1 cellular context compared by ENCODE assay signal in the genomic region with DNA sequence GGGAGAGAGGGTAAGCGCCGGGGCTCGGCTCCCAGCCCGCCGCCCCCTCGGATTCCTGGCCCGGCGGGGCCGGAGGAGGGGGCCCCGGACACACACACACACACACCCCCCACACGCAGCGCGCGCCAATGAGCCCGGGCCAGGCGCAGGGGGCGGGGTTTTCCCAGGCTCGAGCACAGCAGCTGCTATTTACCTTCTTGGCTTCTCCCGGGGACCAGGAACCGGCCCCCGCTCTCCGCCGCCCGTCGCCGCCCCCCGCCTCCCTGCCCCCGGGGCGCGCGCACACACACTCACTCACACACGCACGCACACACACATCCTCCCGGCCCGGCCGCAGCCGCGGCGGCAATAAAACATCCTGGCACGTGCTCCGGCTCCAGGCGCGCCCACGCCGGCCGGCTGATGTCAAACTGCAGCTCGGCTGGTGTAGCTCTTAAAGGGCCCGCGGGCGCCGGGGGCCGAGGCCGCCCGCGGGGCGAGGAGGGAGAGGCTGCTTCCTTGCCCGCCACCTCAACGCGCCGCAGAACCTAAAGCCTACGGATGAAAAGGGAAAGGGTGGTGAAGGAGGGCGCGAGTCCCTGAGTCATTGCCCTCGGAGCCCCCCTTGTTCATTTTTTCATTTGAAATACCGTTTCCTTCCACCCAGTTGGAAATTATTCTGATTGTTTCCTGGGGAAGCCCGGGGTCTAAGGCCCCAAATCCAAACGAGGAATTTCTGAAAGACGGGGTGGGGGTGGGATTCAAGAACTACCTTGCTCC.
TF ChIP-seq lines count a peak whose summit lies in the region.

No MANE protein-coding gene starts in this region.

TF ChIP-seq in GM12878, 131 proteins besides CTCF, POLR2A, EP300 and RAD21 (continued from another document and continues in another):
- TF ChIP-seq, protein P1, sequence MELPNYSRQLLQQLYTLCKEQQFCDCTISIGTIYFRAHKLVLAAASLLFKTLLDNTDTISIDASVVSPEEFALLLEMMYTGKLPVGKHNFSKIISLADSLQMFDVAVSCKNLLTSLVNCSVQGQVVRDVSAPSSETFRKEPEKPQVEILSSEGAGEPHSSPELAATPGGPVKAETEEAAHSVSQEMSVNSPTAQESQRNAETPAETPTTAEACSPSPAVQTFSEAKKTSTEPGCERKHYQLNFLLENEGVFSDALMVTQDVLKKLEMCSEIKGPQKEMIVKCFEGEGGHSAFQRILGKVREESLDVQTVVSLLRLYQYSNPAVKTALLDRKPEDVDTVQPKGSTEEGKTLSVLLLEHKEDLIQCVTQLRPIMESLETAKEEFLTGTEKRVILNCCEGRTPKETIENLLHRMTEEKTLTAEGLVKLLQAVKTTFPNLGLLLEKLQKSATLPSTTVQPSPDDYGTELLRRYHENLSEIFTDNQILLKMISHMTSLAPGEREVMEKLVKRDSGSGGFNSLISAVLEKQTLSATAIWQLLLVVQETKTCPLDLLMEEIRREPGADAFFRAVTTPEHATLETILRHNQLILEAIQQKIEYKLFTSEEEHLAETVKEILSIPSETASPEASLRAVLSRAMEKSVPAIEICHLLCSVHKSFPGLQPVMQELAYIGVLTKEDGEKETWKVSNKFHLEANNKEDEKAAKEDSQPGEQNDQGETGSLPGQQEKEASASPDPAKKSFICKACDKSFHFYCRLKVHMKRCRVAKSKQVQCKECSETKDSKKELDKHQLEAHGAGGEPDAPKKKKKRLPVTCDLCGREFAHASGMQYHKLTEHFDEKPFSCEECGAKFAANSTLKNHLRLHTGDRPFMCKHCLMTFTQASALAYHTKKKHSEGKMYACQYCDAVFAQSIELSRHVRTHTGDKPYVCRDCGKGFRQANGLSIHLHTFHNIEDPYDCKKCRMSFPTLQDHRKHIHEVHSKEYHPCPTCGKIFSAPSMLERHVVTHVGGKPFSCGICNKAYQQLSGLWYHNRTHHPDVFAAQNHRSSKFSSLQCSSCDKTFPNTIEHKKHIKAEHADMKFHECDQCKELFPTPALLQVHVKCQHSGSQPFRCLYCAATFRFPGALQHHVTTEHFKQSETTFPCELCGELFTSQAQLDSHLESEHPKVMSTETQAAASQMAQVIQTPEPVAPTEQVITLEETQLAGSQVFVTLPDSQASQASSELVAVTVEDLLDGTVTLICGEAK (IDR thresholded peaks at IDR 0.05; ENCODE audit: borderline replicate concordance), result no peak
- TF ChIP-seq PAX8 (IDR thresholded peaks at IDR 0.05) (no peak), BCL11A (IDR thresholded peaks at IDR 0.05; ENCODE audit: low read depth, low read length) (0 out of 2 replicates have a peak, but pooled peaks have one; percentile 12), GATAD2B (conservative IDR thresholded peaks at IDR 0.05; ENCODE audit: low read depth) (0 out of 2 replicates have a peak, but pooled peaks have one; percentile 10), ZBED1 (IDR thresholded peaks at IDR 0.05; ENCODE audit: borderline replicate concordance) (0 out of 2 replicates have a peak, but pooled peaks have one; percentile 48), NRF1 (conservative IDR thresholded peaks at IDR 0.05; ENCODE audit: low read depth, low read length) (no peak), BHLHE40 (IDR thresholded peaks at IDR 0.05; ENCODE audit: borderline replicate concordance in 1 of 2, low read depth in 2 of 2, low read length in 1 of 2) (peak; percentile 100), ZNF207 (IDR thresholded peaks at IDR 0.05; ENCODE audit: borderline replicate concordance) (no peak), SMARCA5 (IDR thresholded peaks at IDR 0.05) (no peak), MYC (IDR thresholded peaks at IDR 0.05; ENCODE audit: insufficient read depth, insufficient read length, insufficient replicate concordance, low read length, severe bottlenecking) (peak; percentile 66), FOXK2 (IDR thresholded peaks at IDR 0.05) (no peak), ZNF622 (IDR thresholded peaks at IDR 0.05) (no peak), MYB (IDR thresholded peaks at IDR 0.05; ENCODE audit: borderline replicate concordance, low read depth, low read length) (no peak), CHD2 (IDR thresholded peaks at IDR 0.05; ENCODE audit: borderline replicate concordance, low read depth, low read length) (0 out of 2 replicates have a peak, but pooled peaks have one; percentile 42), MEF2A (IDR thresholded peaks at IDR 0.05; ENCODE audit: insufficient read depth, low read depth, low read length) (no peak), TBL1XR1 (IDR thresholded peaks at IDR 0.05; ENCODE audit: low read depth, low read length) (peak; percentile 70; the same call in 1 of the 2 replicates), SP1 (IDR thresholded peaks at IDR 0.05; ENCODE audit: low read depth, low read length) (peak; percentile 42), RUNX3 (IDR thresholded peaks at IDR 0.05; ENCODE audit: low read length) (peak; percentile 80), HDAC2 (IDR thresholded peaks at IDR 0.05) (no peak), NR2F1 (conservative IDR thresholded peaks at IDR 0.05) (peak; percentile 23; the same call in 1 of the 2 replicates), SIN3A (IDR thresholded peaks at IDR 0.05; ENCODE audit: low read depth, low read length) (no peak), RELA (IDR thresholded peaks at IDR 0.05; ENCODE audit: borderline replicate concordance, partially characterized antibody) (no peak), KLF5 (IDR thresholded peaks at IDR 0.05; ENCODE audit: partially characterized antibody) (peak; percentile 43), TCF12 (IDR thresholded peaks at IDR 0.05; ENCODE audit: low read depth, low read length) (peak; percentile 66; the same call in 1 of the 2 replicates), NR2C1 (IDR thresholded peaks at IDR 0.05) (no peak), TAF1 (IDR thresholded peaks at IDR 0.05; ENCODE audit: borderline replicate concordance, low read depth, low read length) (no peak), SREBF2 (IDR thresholded peaks at IDR 0.05; ENCODE audit: low read length) (no peak), ZNF217 (IDR thresholded peaks at IDR 0.05) (no peak), MXI1 (IDR thresholded peaks at IDR 0.05; ENCODE audit: low read depth, low read length) (peak; percentile 61; the same call in 1 of the 2 replicates), PML (IDR thresholded peaks at IDR 0.05; ENCODE audit: low read length) (no peak), NFIC (IDR thresholded peaks at IDR 0.05; ENCODE audit: low read depth, low read length) (0 out of 2 replicates have a peak, but pooled peaks have one; percentile 28), CREB1 (IDR thresholded peaks at IDR 0.05; ENCODE audit: low read depth) (peak; percentile 55), SMAD5 (IDR thresholded peaks at IDR 0.05; ENCODE audit: low read depth) (no peak), RFX5 (IDR thresholded peaks at IDR 0.05; ENCODE audit: low read depth, low read length) (no peak), IKZF2 (IDR thresholded peaks at IDR 0.05) (peak; percentile 86 to 90), NBN (IDR thresholded peaks at IDR 0.05) (0 out of 2 replicates have a peak, but pooled peaks have one; percentile 59)
- TF ChIP-seq, protein P2, sequence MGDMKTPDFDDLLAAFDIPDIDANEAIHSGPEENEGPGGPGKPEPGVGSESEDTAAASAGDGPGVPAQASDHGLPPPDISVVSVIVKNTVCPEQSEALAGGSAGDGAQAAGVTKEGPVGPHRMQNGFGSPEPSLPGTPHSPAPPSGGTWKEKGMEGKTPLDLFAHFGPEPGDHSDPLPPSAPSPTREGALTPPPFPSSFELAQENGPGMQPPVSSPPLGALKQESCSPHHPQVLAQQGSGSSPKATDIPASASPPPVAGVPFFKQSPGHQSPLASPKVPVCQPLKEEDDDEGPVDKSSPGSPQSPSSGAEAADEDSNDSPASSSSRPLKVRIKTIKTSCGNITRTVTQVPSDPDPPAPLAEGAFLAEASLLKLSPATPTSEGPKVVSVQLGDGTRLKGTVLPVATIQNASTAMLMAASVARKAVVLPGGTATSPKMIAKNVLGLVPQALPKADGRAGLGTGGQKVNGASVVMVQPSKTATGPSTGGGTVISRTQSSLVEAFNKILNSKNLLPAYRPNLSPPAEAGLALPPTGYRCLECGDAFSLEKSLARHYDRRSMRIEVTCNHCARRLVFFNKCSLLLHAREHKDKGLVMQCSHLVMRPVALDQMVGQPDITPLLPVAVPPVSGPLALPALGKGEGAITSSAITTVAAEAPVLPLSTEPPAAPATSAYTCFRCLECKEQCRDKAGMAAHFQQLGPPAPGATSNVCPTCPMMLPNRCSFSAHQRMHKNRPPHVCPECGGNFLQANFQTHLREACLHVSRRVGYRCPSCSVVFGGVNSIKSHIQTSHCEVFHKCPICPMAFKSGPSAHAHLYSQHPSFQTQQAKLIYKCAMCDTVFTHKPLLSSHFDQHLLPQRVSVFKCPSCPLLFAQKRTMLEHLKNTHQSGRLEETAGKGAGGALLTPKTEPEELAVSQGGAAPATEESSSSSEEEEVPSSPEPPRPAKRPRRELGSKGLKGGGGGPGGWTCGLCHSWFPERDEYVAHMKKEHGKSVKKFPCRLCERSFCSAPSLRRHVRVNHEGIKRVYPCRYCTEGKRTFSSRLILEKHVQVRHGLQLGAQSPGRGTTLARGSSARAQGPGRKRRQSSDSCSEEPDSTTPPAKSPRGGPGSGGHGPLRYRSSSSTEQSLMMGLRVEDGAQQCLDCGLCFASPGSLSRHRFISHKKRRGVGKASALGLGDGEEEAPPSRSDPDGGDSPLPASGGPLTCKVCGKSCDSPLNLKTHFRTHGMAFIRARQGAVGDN (IDR thresholded peaks at IDR 0.05), result peak; percentile 41; the same call in 1 of the 2 replicates
- TF ChIP-seq, protein P3, sequence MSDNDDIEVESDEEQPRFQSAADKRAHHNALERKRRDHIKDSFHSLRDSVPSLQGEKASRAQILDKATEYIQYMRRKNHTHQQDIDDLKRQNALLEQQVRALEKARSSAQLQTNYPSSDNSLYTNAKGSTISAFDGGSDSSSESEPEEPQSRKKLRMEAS (IDR thresholded peaks at IDR 0.05; ENCODE audit: low read depth, low read length), result peak; percentile 86
- TF ChIP-seq, protein P4, sequence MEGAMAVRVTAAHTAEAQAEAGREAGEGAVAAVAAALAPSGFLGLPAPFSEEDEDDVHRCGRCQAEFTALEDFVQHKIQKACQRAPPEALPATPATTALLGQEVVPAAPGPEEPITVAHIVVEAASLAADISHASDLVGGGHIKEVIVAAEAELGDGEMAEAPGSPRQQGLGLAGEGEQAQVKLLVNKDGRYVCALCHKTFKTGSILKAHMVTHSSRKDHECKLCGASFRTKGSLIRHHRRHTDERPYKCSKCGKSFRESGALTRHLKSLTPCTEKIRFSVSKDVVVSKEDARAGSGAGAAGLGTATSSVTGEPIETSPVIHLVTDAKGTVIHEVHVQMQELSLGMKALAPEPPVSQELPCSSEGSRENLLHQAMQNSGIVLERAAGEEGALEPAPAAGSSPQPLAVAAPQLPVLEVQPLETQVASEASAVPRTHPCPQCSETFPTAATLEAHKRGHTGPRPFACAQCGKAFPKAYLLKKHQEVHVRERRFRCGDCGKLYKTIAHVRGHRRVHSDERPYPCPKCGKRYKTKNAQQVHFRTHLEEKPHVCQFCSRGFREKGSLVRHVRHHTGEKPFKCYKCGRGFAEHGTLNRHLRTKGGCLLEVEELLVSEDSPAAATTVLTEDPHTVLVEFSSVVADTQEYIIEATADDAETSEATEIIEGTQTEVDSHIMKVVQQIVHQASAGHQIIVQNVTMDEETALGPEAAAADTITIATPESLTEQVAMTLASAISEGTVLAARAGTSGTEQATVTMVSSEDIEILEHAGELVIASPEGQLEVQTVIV (IDR thresholded peaks at IDR 0.05; ENCODE audit: borderline replicate concordance, partially characterized antibody), result no peak
- TF ChIP-seq, protein P5, sequence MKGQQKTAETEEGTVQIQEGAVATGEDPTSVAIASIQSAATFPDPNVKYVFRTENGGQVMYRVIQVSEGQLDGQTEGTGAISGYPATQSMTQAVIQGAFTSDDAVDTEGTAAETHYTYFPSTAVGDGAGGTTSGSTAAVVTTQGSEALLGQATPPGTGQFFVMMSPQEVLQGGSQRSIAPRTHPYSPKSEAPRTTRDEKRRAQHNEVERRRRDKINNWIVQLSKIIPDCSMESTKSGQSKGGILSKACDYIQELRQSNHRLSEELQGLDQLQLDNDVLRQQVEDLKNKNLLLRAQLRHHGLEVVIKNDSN (IDR thresholded peaks at IDR 0.05; ENCODE audit: borderline replicate concordance, extremely low read length, insufficient read depth, low read depth, low read length), result peak; percentile 63
- TF ChIP-seq, protein P6, sequence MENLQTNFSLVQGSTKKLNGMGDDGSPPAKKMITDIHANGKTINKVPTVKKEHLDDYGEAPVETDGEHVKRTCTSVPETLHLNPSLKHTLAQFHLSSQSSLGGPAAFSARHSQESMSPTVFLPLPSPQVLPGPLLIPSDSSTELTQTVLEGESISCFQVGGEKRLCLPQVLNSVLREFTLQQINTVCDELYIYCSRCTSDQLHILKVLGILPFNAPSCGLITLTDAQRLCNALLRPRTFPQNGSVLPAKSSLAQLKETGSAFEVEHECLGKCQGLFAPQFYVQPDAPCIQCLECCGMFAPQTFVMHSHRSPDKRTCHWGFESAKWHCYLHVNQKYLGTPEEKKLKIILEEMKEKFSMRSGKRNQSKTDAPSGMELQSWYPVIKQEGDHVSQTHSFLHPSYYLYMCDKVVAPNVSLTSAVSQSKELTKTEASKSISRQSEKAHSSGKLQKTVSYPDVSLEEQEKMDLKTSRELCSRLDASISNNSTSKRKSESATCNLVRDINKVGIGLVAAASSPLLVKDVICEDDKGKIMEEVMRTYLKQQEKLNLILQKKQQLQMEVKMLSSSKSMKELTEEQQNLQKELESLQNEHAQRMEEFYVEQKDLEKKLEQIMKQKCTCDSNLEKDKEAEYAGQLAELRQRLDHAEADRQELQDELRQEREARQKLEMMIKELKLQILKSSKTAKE (IDR thresholded peaks at IDR 0.05; ENCODE audit: low read depth, poor library complexity, severe bottlenecking), result no peak
- TF ChIP-seq, protein P7, sequence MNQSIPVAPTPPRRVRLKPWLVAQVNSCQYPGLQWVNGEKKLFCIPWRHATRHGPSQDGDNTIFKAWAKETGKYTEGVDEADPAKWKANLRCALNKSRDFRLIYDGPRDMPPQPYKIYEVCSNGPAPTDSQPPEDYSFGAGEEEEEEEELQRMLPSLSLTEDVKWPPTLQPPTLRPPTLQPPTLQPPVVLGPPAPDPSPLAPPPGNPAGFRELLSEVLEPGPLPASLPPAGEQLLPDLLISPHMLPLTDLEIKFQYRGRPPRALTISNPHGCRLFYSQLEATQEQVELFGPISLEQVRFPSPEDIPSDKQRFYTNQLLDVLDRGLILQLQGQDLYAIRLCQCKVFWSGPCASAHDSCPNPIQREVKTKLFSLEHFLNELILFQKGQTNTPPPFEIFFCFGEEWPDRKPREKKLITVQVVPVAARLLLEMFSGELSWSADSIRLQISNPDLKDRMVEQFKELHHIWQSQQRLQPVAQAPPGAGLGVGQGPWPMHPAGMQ (IDR thresholded peaks at IDR 0.05; ENCODE audit: borderline replicate concordance), result no peak
- TF ChIP-seq, protein P8, sequence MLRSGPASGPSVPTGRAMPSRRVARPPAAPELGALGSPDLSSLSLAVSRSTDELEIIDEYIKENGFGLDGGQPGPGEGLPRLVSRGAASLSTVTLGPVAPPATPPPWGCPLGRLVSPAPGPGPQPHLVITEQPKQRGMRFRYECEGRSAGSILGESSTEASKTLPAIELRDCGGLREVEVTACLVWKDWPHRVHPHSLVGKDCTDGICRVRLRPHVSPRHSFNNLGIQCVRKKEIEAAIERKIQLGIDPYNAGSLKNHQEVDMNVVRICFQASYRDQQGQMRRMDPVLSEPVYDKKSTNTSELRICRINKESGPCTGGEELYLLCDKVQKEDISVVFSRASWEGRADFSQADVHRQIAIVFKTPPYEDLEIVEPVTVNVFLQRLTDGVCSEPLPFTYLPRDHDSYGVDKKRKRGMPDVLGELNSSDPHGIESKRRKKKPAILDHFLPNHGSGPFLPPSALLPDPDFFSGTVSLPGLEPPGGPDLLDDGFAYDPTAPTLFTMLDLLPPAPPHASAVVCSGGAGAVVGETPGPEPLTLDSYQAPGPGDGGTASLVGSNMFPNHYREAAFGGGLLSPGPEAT (IDR thresholded peaks at IDR 0.05; ENCODE audit: low read depth), result peak; percentile 70
